In genomic region chr10:74055383-74056065, GRCh38 we compare ENCODE assay signal across 1 cellular context.
TF ChIP-seq lines count a peak whose summit lies in the region.

No MANE protein-coding gene starts in this region.

TF ChIP-seq in SK-N-SH, 30 proteins besides CTCF, POLR2A, EP300 and RAD21 (continued from another document):
- no peak for TF ChIP-seq GATA2 (CRISPR knock-in tag; IDR thresholded peaks at IDR 0.05)
- no peak for TF ChIP-seq MAX (IDR thresholded peaks at IDR 0.05; ENCODE audit: low read depth)
- no peak for TF ChIP-seq USF2 (IDR thresholded peaks at IDR 0.05; ENCODE audit: borderline replicate concordance, low read depth, low read length)
- TF ChIP-seq ZBTB33 (IDR thresholded peaks at IDR 0.05; ENCODE audit: borderline replicate concordance, low read depth): no peak
